In genomic region chrX:24189490-24189889, GRCh38 we compare ENCODE assay signal across 30 cellular contexts.
"Had no signal": no experiment of that assay in that cellular context is flagged by ENCODE, and none has a peak within 500 bp of the region (broad histone marks: within the 10 kb centered on the region; RNA-seq: fewer than 3 reads in every experiment).

No MANE protein-coding gene starts in this region.

- H3K4me3 ChIP-seq: Peyer's patch, SJSA1 had no signal

- H3K27ac ChIP-seq: Peyer's patch, SJSA1 had no signal

- H3K36me3 ChIP-seq: Peyer's patch had no signal

- H3K9me2 ChIP-seq: SK-N-SH had no signal

- H3K36me3 Mint-ChIP-seq: activated naive CD8-positive, alpha-beta T cell had no signal

- H3K4me1 ChIP-seq: Peyer's patch had no signal

- H3K9me3 Mint-ChIP-seq: activated CD4-positive, alpha-beta memory T cell treated with anti-CD3 and anti-CD28 coated beads for 36 hours; activated naive CD4-positive, alpha-beta T cell treated with anti-CD3 and anti-CD28 coated beads, Interleukin-2, amount 10 ng/mL, durations not matched to agents 7 days and 5 days; activated naive CD8-positive, alpha-beta T cell treated with anti-CD3 and anti-CD28 coated beads, Interleukin-2, amount 50 U/mL, for 24 hours; T-helper 1 cell treated with Interleukin-12 subunit alpha and Interleukin-12 subunit beta and Interleukin-4 antibody, amounts not matched to agents 30 μg/mL and 1 μg/mL, for 36 hours; T-helper 2 cell treated with Interferon-gamma antibody and Interleukin-4, amounts not matched to agents 5 μg/mL and 100 μg/mL, for 36 hours; WTC11 had no signal

- H3K4me2 ChIP-seq: SK-N-SH had no signal

- H3K27ac Mint-ChIP-seq: activated CD4-positive, alpha-beta memory T cell treated with anti-CD3 and anti-CD28 coated beads for 36 hours; activated CD4-positive, alpha-beta T cell treated with anti-CD3 and anti-CD28 coated beads for 36 hours; activated naive CD4-positive, alpha-beta T cell treated with anti-CD3 and anti-CD28 coated beads, Interleukin-2, amount 10 ng/mL, durations not matched to agents 7 days and 5 days; activated naive CD8-positive, alpha-beta T cell treated with anti-CD3 and anti-CD28 coated beads, Interleukin-2, amount 50 U/mL, for 24 hours; T-helper 1 cell treated with Interleukin-12 subunit alpha and Interleukin-12 subunit beta and Interleukin-4 antibody, amounts not matched to agents 30 μg/mL and 1 μg/mL, for 36 hours; T-helper 2 cell treated with Interferon-gamma antibody and Interleukin-4, amounts not matched to agents 5 μg/mL and 100 μg/mL, for 36 hours; WTC11 had no signal

- H3K9me3 ChIP-seq: Peyer's patch, SJSA1, SK-N-SH had no signal

- ATAC-seq: activated CD4-positive, alpha-beta T cell treated with anti-CD3 and anti-CD28 coated beads for 36 hours; activated CD4-positive, CD25-positive, alpha-beta regulatory T cell treated with anti-CD3 and anti-CD28 coated beads, Interleukin-2, amount 50 U/mL, for 24 hours; activated naive CD8-positive, alpha-beta T cell treated with anti-CD3 and anti-CD28 coated beads, Interleukin-2, amount 50 U/mL, for 24 hours; PC-3; WTC11 had no signal

- H3K27me3 ChIP-seq: Peyer's patch, SJSA1 had no signal

- H3K4me3 Mint-ChIP-seq: activated CD4-positive, alpha-beta memory T cell treated with anti-CD3 and anti-CD28 coated beads for 36 hours; activated CD4-positive, alpha-beta T cell treated with anti-CD3 and anti-CD28 coated beads for 36 hours; activated naive CD4-positive, alpha-beta T cell treated with anti-CD3 and anti-CD28 coated beads, Interleukin-2, amount 10 ng/mL, durations not matched to agents 7 days and 5 days; activated naive CD8-positive, alpha-beta T cell; activated naive CD8-positive, alpha-beta T cell treated with anti-CD3 and anti-CD28 coated beads, Interleukin-2, amount 50 U/mL, for 24 hours; brain; T-helper 1 cell treated with Interleukin-12 subunit alpha and Interleukin-12 subunit beta and Interleukin-4 antibody, amounts not matched to agents 30 μg/mL and 1 μg/mL, for 36 hours; T-helper 2 cell treated with Interferon-gamma antibody and Interleukin-4, amounts not matched to agents 5 μg/mL and 100 μg/mL, for 36 hours; WTC11 had no signal

- H3K27me3 Mint-ChIP-seq: activated CD4-positive, alpha-beta memory T cell treated with anti-CD3 and anti-CD28 coated beads for 36 hours; activated CD4-positive, alpha-beta T cell treated with anti-CD3 and anti-CD28 coated beads for 36 hours; activated naive CD4-positive, alpha-beta T cell treated with anti-CD3 and anti-CD28 coated beads, Interleukin-2, amount 10 ng/mL, durations not matched to agents 7 days and 5 days; activated naive CD8-positive, alpha-beta T cell; activated naive CD8-positive, alpha-beta T cell treated with anti-CD3 and anti-CD28 coated beads, Interleukin-2, amount 50 U/mL, for 24 hours; brain had no signal

- DNase-seq: activated CD4-positive, alpha-beta memory T cell treated with anti-CD3 and anti-CD28 coated beads for 36 hours; activated CD4-positive, alpha-beta T cell treated with anti-CD3 and anti-CD28 coated beads for 36 hours; activated CD4-positive, alpha-beta T cell treated with anti-CD3 and anti-CD28 coated beads, Interleukin-2, amount 50 U/mL, for 1 hour; activated CD8-positive, alpha-beta memory T cell treated with anti-CD3 and anti-CD28 coated beads, Interleukin-2, amount 50 U/mL, for 4 hours; activated effector memory CD4-positive, alpha-beta T cell treated with Interleukin-2 at 50 U/mL for 16 hours; activated naive CD4-positive, alpha-beta T cell treated with anti-CD3 and anti-CD28 coated beads, Interleukin-2, amount 10 ng/mL, durations not matched to agents 7 days and 5 days; activated naive CD8-positive, alpha-beta T cell treated with anti-CD3 and anti-CD28 coated beads, Interleukin-2, amount 50 U/mL, for 24 hours; activated T-cell treated with anti-CD3 and anti-CD28 coated beads for 4 hours; activated T-cell treated with anti-CD3 and anti-CD28 coated beads, Interleukin-2, amount 50 U/mL, for 48 hours; anterior cingulate cortex; central memory CD4-positive, alpha-beta T cell; NCI-H1092 treated with DMSO at 0.1 percent for 48 hours; NCI-H1417; NCI-H1694; NCI-H1930; NCI-H2081 treated with DMSO at 0.1 percent for 48 hours; NCI-H345; NCI-H524 treated with DMSO at 0.1 percent for 48 hours; PC-3; Peyer's patch; RPMI8226; SHP77 treated with DMSO at 0.1 percent for 48 hours; SK-N-SH had no signal
